In the genomic region with DNA sequence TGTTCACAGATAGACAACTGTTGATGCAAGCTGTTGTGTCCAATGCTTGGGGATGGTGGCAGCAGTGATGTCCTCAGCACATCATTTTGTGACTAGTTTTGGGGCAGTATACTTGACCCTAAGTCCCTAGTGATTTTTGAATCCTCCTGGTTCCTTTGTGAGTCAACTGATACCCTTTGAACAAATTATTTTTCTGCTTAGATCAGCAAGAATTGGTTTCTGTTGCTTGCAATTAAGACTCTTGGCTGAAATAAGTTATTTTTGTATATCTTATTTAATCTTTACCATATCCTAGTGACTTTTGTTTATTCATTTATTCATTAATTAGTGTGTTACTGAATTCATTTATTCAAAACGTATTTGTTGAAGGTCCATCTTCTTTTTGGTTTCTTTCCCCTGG, we compare ENCODE assay signal across 30 cellular contexts.
"Had no signal": no experiment of that assay in that cellular context is flagged by ENCODE, and none has a peak within 500 bp of the region (broad histone marks: within the 10 kb centered on the region; RNA-seq: fewer than 3 reads in every experiment).

No MANE protein-coding gene starts in this region.

- H3K9me3 ChIP-seq: colonic mucosa, esophagus squamous epithelium, gastrocnemius medialis, heart left ventricle, left ventricle myocardium inferior, lower lobe of right lung, mucosa of descending colon had no signal

- DNase-seq: colonic mucosa; cortex of kidney; effector CD8-positive, alpha-beta T cell; effector memory CD8-positive, alpha-beta T cell; endodermal cell; erythroblast; esophagus squamous epithelium; foreskin fibroblast; foreskin melanocyte; gastrocnemius medialis; hypothalamus; immature natural killer cell; islet precursor cell; kidney; kidney glomerular epithelial cell; left colon; left ventricle myocardium inferior; lower lobe of right lung; mammary epithelial cell; mesenchymal stem cell; mucosa of descending colon; naive B cell had no signal

- H3K4me3 Mint-ChIP-seq: dendritic cell treated with granulocyte-macrophage colony-stimulating factor and Interleukin-4, amounts not matched to agents 40 ng/mL and 50 ng/mL, for 4 days; effector memory CD8-positive, alpha-beta T cell; endodermal cell; immature natural killer cell; mesothelial cell of epicardium; naive B cell had no signal

- ATAC-seq: effector memory CD8-positive, alpha-beta T cell; esophagus mucosa; gastrocnemius medialis; left colon; left lobe of liver; lower lobe of right lung; mucosa of descending colon had no signal

- H3K4me1 ChIP-seq: colonic mucosa, esophagus squamous epithelium, gastrocnemius medialis, lower lobe of right lung had no signal

- H3K27me3 Mint-ChIP-seq: dendritic cell treated with granulocyte-macrophage colony-stimulating factor and Interleukin-4, amounts not matched to agents 40 ng/mL and 50 ng/mL, for 4 days had no signal

- H3K27me3 ChIP-seq: colonic mucosa, esophagus squamous epithelium, gastrocnemius medialis, heart left ventricle, hepatocyte had no signal

- FAIRE-seq: endometrium, kidney had no signal

- H3K27ac Mint-ChIP-seq: dendritic cell treated with granulocyte-macrophage colony-stimulating factor and Interleukin-4, amounts not matched to agents 40 ng/mL and 50 ng/mL, for 4 days; effector memory CD8-positive, alpha-beta T cell; endodermal cell; immature natural killer cell; mesothelial cell of epicardium; naive B cell had no signal

- H3K27ac ChIP-seq: colonic mucosa, epithelial cell of prostate, esophagus squamous epithelium, gastrocnemius medialis, heart left ventricle, hepatocyte, left ventricle myocardium inferior, lower lobe of right lung had no signal

- H3K9me3 Mint-ChIP-seq: dendritic cell treated with granulocyte-macrophage colony-stimulating factor and Interleukin-4, amounts not matched to agents 40 ng/mL and 50 ng/mL, for 4 days; effector memory CD8-positive, alpha-beta T cell; endodermal cell; immature natural killer cell; mesothelial cell of epicardium; naive B cell had no signal

- H3K36me3 Mint-ChIP-seq: immature natural killer cell, mesothelial cell of epicardium, naive B cell had no signal

- H3K4me3 ChIP-seq: colonic mucosa, esophagus squamous epithelium, gastrocnemius medialis, heart left ventricle, hepatocyte, left ventricle myocardium inferior, lower lobe of right lung, mucosa of descending colon had no signal

- H3K4me1 Mint-ChIP-seq: endodermal cell, immature natural killer cell, mesothelial cell of epicardium, naive B cell had no signal

- H3K36me3 ChIP-seq: colonic mucosa, esophagus squamous epithelium, gastrocnemius medialis, heart left ventricle, left ventricle myocardium inferior, lower lobe of right lung had no signal

- H3K4me2 ChIP-seq: hepatocyte had no signal

- H3K79me2 ChIP-seq: hepatocyte had no signal

- H2AFZ ChIP-seq: hepatocyte had no signal
